In the genomic region with DNA sequence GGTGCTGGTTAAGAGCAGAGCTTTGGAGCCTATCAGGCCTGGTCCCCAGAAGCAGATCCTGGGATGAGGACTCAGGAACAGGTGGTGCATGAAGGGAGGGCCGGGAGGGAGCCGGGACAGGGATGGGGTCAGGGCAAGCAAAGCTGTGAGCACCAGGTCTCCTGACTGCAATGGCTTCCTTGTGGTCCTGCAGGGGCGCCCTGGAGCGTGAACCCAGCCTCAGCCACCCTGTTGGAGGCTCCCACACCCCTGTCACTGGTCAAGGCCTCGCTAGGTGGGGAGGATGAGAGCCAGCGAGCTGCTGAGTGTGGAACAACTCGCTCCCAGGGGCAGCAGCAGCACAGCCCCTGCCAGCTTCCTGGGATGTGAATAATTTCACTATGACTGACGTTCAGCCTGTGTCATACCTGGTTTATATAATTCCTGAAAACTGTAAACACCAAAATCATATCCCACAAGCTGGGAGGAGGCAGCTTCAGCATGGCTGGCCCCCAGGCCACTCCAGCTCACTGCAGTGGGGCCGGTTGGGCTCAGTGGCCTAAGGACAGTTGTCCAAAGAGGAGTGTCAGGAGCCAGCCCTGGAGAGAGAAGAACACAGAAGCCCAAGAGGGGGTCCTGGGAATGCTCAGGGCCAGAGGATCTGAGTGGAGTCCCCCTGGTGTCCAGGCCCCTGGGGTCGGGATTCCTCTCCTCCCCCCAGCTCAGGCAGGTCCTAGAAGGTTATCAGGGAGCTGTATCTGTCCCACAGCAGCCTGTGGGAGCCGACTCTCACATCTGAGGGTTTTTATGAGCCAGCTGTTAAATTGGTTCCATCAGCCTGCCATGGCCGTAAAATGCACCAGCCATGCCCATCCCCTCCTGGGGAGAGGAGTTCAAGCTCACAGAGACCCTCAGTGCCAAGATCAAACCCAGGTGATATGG, we compare ENCODE assay signal across 22 cellular contexts.
DNase-seq lines count a peak whose midpoint lies in the region; TF ChIP-seq lines count a peak whose summit lies in the region.
"Had no signal": no experiment of that assay in that cellular context is flagged by ENCODE, and none has a peak within 500 bp of the region (broad histone marks: within the 10 kb centered on the region; RNA-seq: fewer than 3 reads in every experiment).

No MANE protein-coding gene starts in this region.

- no peaks in the 10 kb centered on the region for H3K9me3 ChIP-seq in sigmoid colon

- no peak for TF ChIP-seq EP300 in sigmoid colon (IDR thresholded peaks at IDR 0.05)

- no peak for TF ChIP-seq CTCF in sigmoid colon (IDR thresholded peaks at IDR 0.05)

- peak; percentile 3 for DNase-seq in DMS 273 (lab: John Stamatoyannopoulos, UW; ENCODE audit: unreplicated experiment)
- no peak for DNase-seq in DMS 273 treated with DMSO at 0.1 percent for 48 hours (lab: John Stamatoyannopoulos, UW)
- DNase-seq in SK-N-DZ (ENCODE audit: low spot score) = peak; percentile 80
- peak; percentile 34 for DNase-seq in left kidney (ENCODE audit: low read depth, low spot score)
- peak; percentile 52 for DNase-seq in sigmoid colon
- no peak for DNase-seq in CD1c-positive myeloid dendritic cell (ENCODE audit: extremely low spot score)
- no peak for DNase-seq in cortex of kidney (lab: John Stamatoyannopoulos, UW)
- no peak for DNase-seq in NAMALWA (ENCODE audit: low spot score)
- DNase-seq: CD4-positive, alpha-beta memory T cell; DMS53; EL; H7; NCI-H1105 treated with DMSO at 0.1 percent for 48 hours; NCI-H1694; NCI-H2107; NCI-H510A; NCI-H748 treated with DMSO at 0.1 percent for 48 hours; PC-3; RPMI8226; SHP77 treated with DMSO at 0.1 percent for 48 hours had no signal

- WGBS in sigmoid colon, 2 donors = 67 to 74% methylated on average over 12 of the region's 12 CpGs

- no peaks in the 10 kb centered on the region for H3K36me3 ChIP-seq in sigmoid colon

- intact Hi-C loops in sigmoid colon (cut with DNase I) = no loop called here

- H3K27ac ChIP-seq in sigmoid colon = no peak overlapping the region
- H3K27ac ChIP-seq: 22Rv1 had no signal

- peaks cover 0 to 40% (median 6%) of the 10 kb centered on the region in 3 donors for H3K27me3 ChIP-seq in sigmoid colon

- H3K4me1 ChIP-seq in sigmoid colon = peaks cover 0 to 4% (median 0%) of the 10 kb centered on the region in 4 donors

- TF ChIP-seq POLR2A in sigmoid colon (IDR thresholded peaks at IDR 0.05) = no peak

- H3K4me3 ChIP-seq in sigmoid colon = no peak overlapping the region
- H3K4me3 ChIP-seq: GM12878 had no signal

Comparison
In these comparisons a context has a peak if more than half of its experiments do, and no peak if none do; other contexts are left out.
1. DNase-seq: peak in DMS 273 (single experiment), SK-N-DZ (single experiment), left kidney (single experiment) and sigmoid colon (single experiment); none in DMS 273 treated with DMSO at 0.1 percent for 48 hours (single experiment), CD1c-positive myeloid dendritic cell (single experiment), cortex of kidney (single experiment) and NAMALWA (single experiment).